ENCODE assay signal across 8 cellular contexts in genomic region chr12:6701078-6701768, GRCh38. TPM values are rescaled to one million over a fixed set of nuclear protein-coding genes. Genes with fewer than 3 reads are reported as not detected.
A peak's percentile ranks its signal among the peaks of the same experiment; 100 is the strongest.
DNase-seq lines count a peak whose midpoint lies in the region; ATAC-seq and TF ChIP-seq lines count a peak whose summit lies in the region.

No MANE protein-coding gene starts in this region.

- H4K91ac ChIP-seq in trophoblast cell (ENCODE audit: low read depth, low read length), result no peak overlapping the region

- no CpG with 5 or more reads among the region's 13 CpGs for WGBS in trophoblast cell (ENCODE audit: extremely low coverage, insufficient coverage, insufficient read length)

- H3K4ac ChIP-seq in trophoblast cell (ENCODE audit: low read depth, low read length), result no peak overlapping the region

- peaks cover 26% of the 10 kb centered on the region for H3K27me3 Mint-ChIP-seq in endothelial cell (ENCODE audit: unreplicated experiment)

- BruUV-seq in PC-9 (replicated peaks; lab: Mats Ljungman, UMichigan), result no TSS peak

- H3K9ac ChIP-seq in trophoblast cell (ENCODE audit: low read length), result peak overlapping the region; percentile 16

- no peak for TF ChIP-seq CTCF in PC-9 (conservative IDR thresholded peaks at IDR 0.05)
- no peak for TF ChIP-seq CTCF in endothelial cell (IDR thresholded peaks at IDR 0.05; ENCODE audit: unreplicated experiment)

- H2AFZ ChIP-seq in PC-9 (no peak overlapping the region), trophoblast cell (ENCODE audit: insufficient read depth, low read length, poor library complexity) (no peak overlapping the region)

- H3K4me2 ChIP-seq in PC-9, result peak overlapping the region; percentile 31; the same call in 1 of the 2 replicates
- H3K4me2 ChIP-seq in trophoblast cell (ENCODE audit: low read length), result peak overlapping the region; percentile 68

- no peak overlapping the region for H2BK120ac ChIP-seq in trophoblast cell (ENCODE audit: insufficient read depth, low read length, poor library complexity)

- H3K23ac ChIP-seq in trophoblast cell (ENCODE audit: low read length), result no peak overlapping the region

- no peak for ATAC-seq in left lobe of liver

- H4K20me1 ChIP-seq in PC-9 (ENCODE audit: insufficient read depth), result no peaks in the 10 kb centered on the region

- no peak overlapping the region for H2BK5ac ChIP-seq in trophoblast cell (ENCODE audit: low read depth, low read length, poor library complexity)

- no peak overlapping the region for H4K8ac ChIP-seq in trophoblast cell (ENCODE audit: low read depth, low read length)

- H3K4me1 ChIP-seq in PC-9 (replicated peaks; ENCODE audit: insufficient read depth), result no peaks in the 10 kb centered on the region
- H3K4me1 ChIP-seq in trophoblast cell (ENCODE audit: control insufficient read depth in 1 of 2, insufficient read depth in 2 of 2, low read length in 2 of 2), result peaks cover 4 to 8% of the 10 kb centered on the region in 2 experiments

- H3K4me3 Mint-ChIP-seq in endothelial cell (ENCODE audit: unreplicated experiment), result peak overlapping the region; percentile 34

- H3K9me3 Mint-ChIP-seq in endothelial cell (ENCODE audit: unreplicated experiment), result no peaks in the 10 kb centered on the region

- CTCF ChIA-PET in PC-9 (lab: Charles Lee), result no interaction called here

- DNase-seq in Daoy (ENCODE audit: low read depth), result peak; percentile 37
- DNase-seq in PC-9, result no peak
- DNase-seq in endothelial cell (ENCODE audit: low spot score), result no peak
- no peak for DNase-seq in trophoblast cell
- DNase-seq in HuH-7.5 (ENCODE audit: low spot score), result no peak
- no peak for DNase-seq in left lobe of liver (ENCODE audit: low spot score)
- no peak for DNase-seq in DMS153 (lab: John Stamatoyannopoulos, UW)
- DNase-seq in NCI-H226, result no peak

- H3K36me3 ChIP-seq in PC-9 (ENCODE audit: low read depth) (no peaks in the 10 kb centered on the region), trophoblast cell (ENCODE audit: control insufficient read depth in 1 of 2, insufficient read depth in 2 of 2, low read length in 2 of 2) (no peaks in the 10 kb centered on the region)

- no peak overlapping the region for H3K4me3 ChIP-seq in PC-9
- no peak overlapping the region for H3K4me3 ChIP-seq in trophoblast cell (ENCODE audit: low read depth, low read length)

- H3K9me3 ChIP-seq in PC-9 (ENCODE audit: insufficient read depth, low read depth) (no peaks in the 10 kb centered on the region), trophoblast cell (ENCODE audit: insufficient read depth, low read depth, low read length) (no peaks in the 10 kb centered on the region)

- no peaks in the 10 kb centered on the region for H3K9me2 ChIP-seq in PC-9 (ENCODE audit: insufficient read depth)

- POLR2A ChIA-PET in PC-9 (lab: Charles Lee; ENCODE audit: unreplicated experiment), result no interaction called here

- H3K27ac ChIP-seq in PC-9 (no peak overlapping the region), trophoblast cell (ENCODE audit: low read depth, low read length) (no peak overlapping the region)

- no peak overlapping the region for H2AK5ac ChIP-seq in trophoblast cell (ENCODE audit: low read length)

- no peaks in the 10 kb centered on the region for H3K79me1 ChIP-seq in trophoblast cell (ENCODE audit: low read length)

- peaks cover 13% of the 10 kb centered on the region for H3K4me1 Mint-ChIP-seq in endothelial cell (ENCODE audit: unreplicated experiment)

- peak overlapping the region; percentile 6 for H3K18ac ChIP-seq in trophoblast cell (ENCODE audit: low read length)

- intact Hi-C loops in PC-9 (cut with micrococcal nuclease; ENCODE audit: unreplicated experiment), result no loop called here

- H3K36me3 Mint-ChIP-seq in endothelial cell (ENCODE audit: low read depth, unreplicated experiment), result peaks cover 10% of the 10 kb centered on the region

- H3K27me3 ChIP-seq in PC-9 (ENCODE audit: insufficient read depth, low read depth) (peaks cover 64% of the 10 kb centered on the region), trophoblast cell (ENCODE audit: insufficient read depth, low read length) (peaks cover 31% of the 10 kb centered on the region)

- no peaks in the 10 kb centered on the region for H3K79me2 ChIP-seq in PC-9 (ENCODE audit: low read depth)
- no peaks in the 10 kb centered on the region for H3K79me2 ChIP-seq in trophoblast cell (ENCODE audit: control insufficient read depth, insufficient read depth, low read length, poor library complexity)

- H4K12ac ChIP-seq in trophoblast cell (ENCODE audit: low read depth, low read length), result no peak overlapping the region

- no peak overlapping the region for H3K27ac Mint-ChIP-seq in endothelial cell (ENCODE audit: unreplicated experiment)

- no peak overlapping the region for H3K14ac ChIP-seq in trophoblast cell (ENCODE audit: low read length)

- peaks cover 6% of the 10 kb centered on the region for H3F3A ChIP-seq in PC-9 (ENCODE audit: insufficient read depth, low read depth)

- no peak overlapping the region for H2BK12ac ChIP-seq in trophoblast cell (ENCODE audit: low read length)

RNA-seq across cellular contexts. Expression of gene PIANP, which starts 0.6 kb away (rescaled TPM):
- total RNA-seq in Daoy (2014; rRNA removed; shearing (Covaris generic)), result 0.06 TPM in 1 of 2 replicates, not detected in the other
- total RNA-seq in PC-9 (2021), result not detected in 2 replicates
- 2.0 TPM for total RNA-seq in endothelial cell (ENCODE audit: unreplicated experiment)
- polyA plus RNA-seq in trophoblast cell (2013), result 0.06 and 0.14 TPM in 2 replicates
- not detected for total RNA-seq in left lobe of liver

RNA-seq across cellular contexts. Expression of gene ZNF384, which starts 12.0 kb away (rescaled TPM):
- total RNA-seq in Daoy (2014; rRNA removed; shearing (Covaris generic)), result 15.9 and 21.8 TPM in 2 replicates
- total RNA-seq in PC-9 (2021), result 74.3 and 106 TPM in 2 replicates
- total RNA-seq in endothelial cell (ENCODE audit: unreplicated experiment), result 85.2 TPM
- polyA plus RNA-seq in trophoblast cell (2013), result 63.1 and 65.6 TPM in 2 replicates
- 20.3 TPM for total RNA-seq in left lobe of liver

RNA-seq across cellular contexts. Expression of gene COPS7A, which starts 22.6 kb away (rescaled TPM):
- total RNA-seq in Daoy (2014; rRNA removed; shearing (Covaris generic)), result 88.4 and 96.6 TPM in 2 replicates
- 88.7 and 116 TPM in 2 replicates for total RNA-seq in PC-9 (2021)
- total RNA-seq in endothelial cell (ENCODE audit: unreplicated experiment), result 25.1 TPM
- polyA plus RNA-seq in trophoblast cell (2013), result 30.5 and 31.7 TPM in 2 replicates
- 31.1 TPM for total RNA-seq in left lobe of liver

RNA-seq across cellular contexts. Expression of gene ING4, which starts 38.3 kb away (rescaled TPM):
- 23.4 and 28.0 TPM in 2 replicates for total RNA-seq in Daoy (2014; rRNA removed; shearing (Covaris generic))
- total RNA-seq in PC-9 (2021), result 87.6 and 88.7 TPM in 2 replicates
- total RNA-seq in endothelial cell (ENCODE audit: unreplicated experiment), result 41.3 TPM
- polyA plus RNA-seq in trophoblast cell (2013), result 29.6 and 33.0 TPM in 2 replicates
- 14.4 TPM for total RNA-seq in left lobe of liver

RNA-seq across cellular contexts. Expression of gene MLF2, which starts 51.7 kb away (rescaled TPM):
- 226 and 233 TPM in 2 replicates for total RNA-seq in Daoy (2014; rRNA removed; shearing (Covaris generic))
- total RNA-seq in PC-9 (2021) (349 and 379 TPM in 2 replicates), endothelial cell (ENCODE audit: unreplicated experiment) (118 TPM), left lobe of liver (133 TPM)
- polyA plus RNA-seq in trophoblast cell (2013), result 219 and 234 TPM in 2 replicates
